In genomic region chr2:169767243-169767888, GRCh38 we compare ENCODE assay signal across 7 cellular contexts. TPM values are rescaled to one million over a fixed set of nuclear protein-coding genes. Genes with fewer than 3 reads are reported as not detected.
A peak's percentile ranks its signal among the peaks of the same experiment; 100 is the strongest.
DNase-seq lines count a peak whose midpoint lies in the region; ATAC-seq and TF ChIP-seq lines count a peak whose summit lies in the region.

No MANE protein-coding gene starts in this region.

- intact Hi-C loops in left lung (cut with DNase I), result no loop called here

- H3K27me3 Mint-ChIP-seq in WTC11 (ENCODE audit: low read depth), result peaks cover 16% of the 10 kb centered on the region
- no peaks in the 10 kb centered on the region for H3K27me3 Mint-ChIP-seq in central memory CD8-positive, alpha-beta T cell

- no peaks in the 10 kb centered on the region for H3K36me3 ChIP-seq in left lung

- DNase-seq in GM04504 (ENCODE audit: low read depth) (peak; percentile 24), Kasumi-1 (lab: John Stamatoyannopoulos, UW) (peak; percentile 73 to 89), WTC11 (ENCODE audit: low spot score) (peak; percentile 31), left lung (peak in 1 of 2 donors; percentile 34)
- DNase-seq in central memory CD8-positive, alpha-beta T cell (ENCODE audit: low spot score in 2 of 2), result peak; percentile 45 to 57
- peak; percentile 21 to 46 (median 21) for DNase-seq in stimulated activated CD4-positive, alpha-beta T cell treated with anti-CD3 and anti-CD28 coated beads, TNF-alpha, amount 100 ng/mL, for 48 hours (ENCODE audit: low read depth in 3 of 3)

- peaks cover 4% of the 10 kb centered on the region; the same call in 1 of the 2 replicates for H3K4me1 Mint-ChIP-seq in WTC11
- H3K4me1 Mint-ChIP-seq in central memory CD8-positive, alpha-beta T cell, result peaks cover 16% of the 10 kb centered on the region

- no peaks in the 10 kb centered on the region for H3K9me3 ChIP-seq in left lung

- H3K36me3 Mint-ChIP-seq in WTC11, result 0 out of 2 replicates have a peak, but pooled peaks cover 8% of the 10 kb centered on the region
- H3K36me3 Mint-ChIP-seq in central memory CD8-positive, alpha-beta T cell (ENCODE audit: insufficient read depth), result peaks cover 2% of the 10 kb centered on the region

- H3K4me1 ChIP-seq in left lung, result peaks cover 0 to 16% of the 10 kb centered on the region in 2 donors

- ATAC-seq in WTC11, result peak; percentile 67
- ATAC-seq in central memory CD8-positive, alpha-beta T cell (replicated peaks; ENCODE audit: extremely low read depth, poor library complexity, severe bottlenecking), result peak; percentile 60
- peak; percentile 91 for ATAC-seq in left lung
- ATAC-seq in HG03139 (IDR thresholded peaks at IDR 0.05; ENCODE audit: unreplicated experiment), result no peak

- H3K4me3 ChIP-seq in left lung, result no peak overlapping the region

- H3K27me3 ChIP-seq in left lung, result peaks cover 17 to 23% of the 10 kb centered on the region in 2 donors

- no peak overlapping the region for H3K27ac ChIP-seq in left lung

- POLR2A ChIA-PET in WTC11 (lab: Charles Lee), result no interaction called here

- no peak overlapping the region for H3K27ac Mint-ChIP-seq in WTC11
- H3K27ac Mint-ChIP-seq in central memory CD8-positive, alpha-beta T cell (ENCODE audit: low read depth), result no peak overlapping the region

- CTCF ChIA-PET in WTC11 (lab: Charles Lee), result interaction anchor here (1.1 to 1.9 kb wide), 3 partner anchors 10 to 23 kb away, joined by 3 to 5 read pairs (median 5); no protein-coding TSS in a partner anchor

- peak; percentile 45; the same call in 1 of the 2 replicates for TF ChIP-seq CTCF in WTC11 (IDR thresholded peaks at IDR 0.05)
- peak; percentile 54 to 56 for TF ChIP-seq CTCF in left lung (IDR thresholded peaks at IDR 0.05)

- no peak overlapping the region for H3K4me3 Mint-ChIP-seq in WTC11
- H3K4me3 Mint-ChIP-seq in central memory CD8-positive, alpha-beta T cell, result peak overlapping the region; percentile 78

- H3K9me3 Mint-ChIP-seq in WTC11, result peaks cover 8% of the 10 kb centered on the region
- H3K9me3 Mint-ChIP-seq in central memory CD8-positive, alpha-beta T cell, result no peaks in the 10 kb centered on the region

TF ChIP-seq in WTC11, 78 proteins besides CTCF, POLR2A, EP300 and RAD21 (continues in another document):
- TF ChIP-seq PRRX2 (CRISPR knock-in tag; IDR thresholded peaks at IDR 0.05), result no peak
- no peak for TF ChIP-seq GRHL2 (CRISPR knock-in tag; IDR thresholded peaks at IDR 0.05; ENCODE audit: insufficient replicate concordance, severe bottlenecking)
- TF ChIP-seq MXD4 (CRISPR knock-in tag; IDR thresholded peaks at IDR 0.05; ENCODE audit: borderline replicate concordance), result no peak
- no peak for TF ChIP-seq FOXJ3 (CRISPR knock-in tag; IDR thresholded peaks at IDR 0.05; ENCODE audit: borderline replicate concordance)
- TF ChIP-seq MAX (CRISPR knock-in tag; IDR thresholded peaks at IDR 0.05), result no peak
- no peak for TF ChIP-seq STAT6 (CRISPR knock-in tag; conservative IDR thresholded peaks at IDR 0.05; ENCODE audit: low read depth)
- TF ChIP-seq ERG (CRISPR knock-in tag; IDR thresholded peaks at IDR 0.05), result no peak
- no peak for TF ChIP-seq TP53 (CRISPR knock-in tag; IDR thresholded peaks at IDR 0.05)
- no peak for TF ChIP-seq SOX15 (CRISPR knock-in tag; IDR thresholded peaks at IDR 0.05)
- no peak for TF ChIP-seq ETV6 (CRISPR knock-in tag; IDR thresholded peaks at IDR 0.05)
- no peak for TF ChIP-seq FOXK1 (CRISPR knock-in tag; IDR thresholded peaks at IDR 0.05)
- TF ChIP-seq PREB (CRISPR knock-in tag; IDR thresholded peaks at IDR 0.05; ENCODE audit: borderline replicate concordance), result no peak
- TF ChIP-seq ZNF532 (CRISPR knock-in tag; IDR thresholded peaks at IDR 0.05; ENCODE audit: borderline replicate concordance), result no peak
- TF ChIP-seq SMAD4 (CRISPR knock-in tag; IDR thresholded peaks at IDR 0.05), result no peak
- TF ChIP-seq ZNF263 (CRISPR knock-in tag; IDR thresholded peaks at IDR 0.05; ENCODE audit: low read depth), result no peak

RNA-seq across cellular contexts. Expression of gene SSB, which starts 31.3 kb away (rescaled TPM):
- total RNA-seq in WTC11 (2021), result 201 to 235 TPM (median 202 TPM) in 3 replicates
- total RNA-seq in left lung, result 10 to 100 TPM; 61.9 to 82.4 TPM

RNA-seq across cellular contexts. Expression of gene KLHL23, which starts 33.7 kb away (rescaled TPM):
- total RNA-seq in WTC11 (2021) (44.2 to 45.8 TPM (median 45.6 TPM) in 3 replicates), left lung (1 to 10 TPM; 9.4 to 9.5 TPM)

RNA-seq across cellular contexts. Expression of gene METTL5, which starts 57.3 kb away (rescaled TPM):
- total RNA-seq in WTC11 (2021) (89.9 to 90.9 TPM (median 90.4 TPM) in 3 replicates), left lung (10 to 100 TPM; 33.8 to 40.3 TPM)

RNA-seq across cellular contexts. Expression of gene UBR3, which starts 59.9 kb away (rescaled TPM):
- total RNA-seq in WTC11 (2021) (13.0 to 16.4 TPM (median 14.3 TPM) in 3 replicates), left lung (10 to 100 TPM; 33.2 to 45.7 TPM)
